Comparison of ENCODE assay signal across 8 cellular contexts in genomic region chr16:1942810-1943726, GRCh38. TPM values are rescaled to one million over a fixed set of nuclear protein-coding genes. Genes with fewer than 3 reads are reported as not detected.
DNase-seq lines count a peak whose midpoint lies in the region; ATAC-seq and TF ChIP-seq lines count a peak whose summit lies in the region.

Gene MSRB1 (minus strand): TSS chr16:1943199. CDS start chr16:1943156, 43 bp downstream.

- H3K27me3 ChIP-seq in right lobe of liver = no peaks in the 10 kb centered on the region

- peak; percentile 89 for ATAC-seq in GM19397 (IDR thresholded peaks at IDR 0.05; ENCODE audit: unreplicated experiment)
- peak; percentile 86 for ATAC-seq in HG03571 (IDR thresholded peaks at IDR 0.05; ENCODE audit: unreplicated experiment)
- peak; percentile 81 to 92 (median 86) for ATAC-seq in right lobe of liver

- WGBS in right lobe of liver (ENCODE audit: insufficient coverage, low coverage, low lambda C conversion rate, missing lambda C conversion rate) = 0% methylated on average over 20 of the region's 77 CpGs

- DNase-seq in NCI-H82 (lab: John Stamatoyannopoulos, UW) (peak; percentile 100), dermis blood vessel endothelial cell (peak; percentile 98), right lobe of liver (peak; percentile 100)
- DNase-seq in activated CD4-positive, alpha-beta T cell treated with anti-CD3 and anti-CD28 coated beads, Interleukin-2, amount 50 U/mL, for 48 hours = peak; percentile 100
- peak; percentile 98 to 99 for DNase-seq in stimulated activated CD4-positive, alpha-beta T cell treated with anti-CD3 and anti-CD28 coated beads, Interleukin-4, amount 100 ng/mL, for 4 hours

- intact Hi-C loops in right lobe of liver (cut with DNase I) = no loop called here

- H3K4me1 ChIP-seq in right lobe of liver = peaks cover 0 to 43% (median 15%) of the 10 kb centered on the region in 4 donors

- TF ChIP-seq CTCF in C4-2B (conservative IDR thresholded peaks at IDR 0.05) (no peak), right lobe of liver (IDR thresholded peaks at IDR 0.05) (no peak)

- peak within 1 kb of the TSS; percentile 85 for H3K27ac ChIP-seq in C4-2B
- H3K27ac ChIP-seq in right lobe of liver = peak within 1 kb of the TSS; percentile 66 to 85 (median 73)

- H3K36me3 ChIP-seq in right lobe of liver = peaks cover 0 to 26% (median 9%) of the 10 kb centered on the region in 4 donors

- peak; percentile 99 for TF ChIP-seq POLR2A in right lobe of liver (IDR thresholded peaks at IDR 0.05)

- H3K4me3 ChIP-seq in right lobe of liver = peak within 1 kb of the TSS; percentile 75 to 83 (median 79)

- no peaks in the 10 kb centered on the region for H3K9me3 ChIP-seq in right lobe of liver

RNA-seq across cellular contexts. Expression of gene MSRB1, which starts in this region (rescaled TPM):
- total RNA-seq in dermis blood vessel endothelial cell = 6.6 and 8.1 TPM in 2 replicates
- total RNA-seq in right lobe of liver = 100 to 1,000 TPM in 3 of 6 experiments, 10 to 100 TPM in 3; 63.4 to 121 (median 98.5) TPM

Comparison
In these comparisons a context has a peak if more than half of its experiments do, and no peak if none do; other contexts are left out.
1. Peak in every context shown above with its lines: DNase-seq, ATAC-seq, H3K4me3 ChIP-seq and H3K27ac ChIP-seq.